Comparison of ENCODE assay signal across 17 cellular contexts in the genomic region with DNA sequence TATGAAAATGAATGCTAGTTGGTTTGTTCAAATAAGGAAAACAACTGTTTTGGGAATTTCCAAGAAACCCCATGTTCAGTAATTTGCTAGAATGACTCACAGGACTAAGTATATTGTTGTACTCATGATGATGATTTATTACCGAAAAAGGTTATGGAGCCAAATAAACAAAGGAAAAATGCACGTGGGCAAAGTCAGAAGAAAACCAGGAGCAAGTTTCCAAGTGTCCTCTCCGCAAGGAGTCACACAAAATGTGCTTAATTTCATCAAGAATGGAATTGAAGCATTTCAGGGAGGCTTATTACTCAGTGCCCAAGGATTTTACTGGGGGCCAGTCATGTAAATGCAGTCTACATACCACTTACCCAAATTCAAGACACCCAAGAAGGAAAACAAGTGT.
DNase-seq lines count a peak whose midpoint lies in the region; ATAC-seq and TF ChIP-seq lines count a peak whose summit lies in the region.
"Had no signal": no experiment of that assay in that cellular context is flagged by ENCODE, and none has a peak within 500 bp of the region (broad histone marks: within the 10 kb centered on the region; RNA-seq: fewer than 3 reads in every experiment).

No MANE protein-coding gene starts in this region.

- TF ChIP-seq CTCF in fibroblast of villous mesenchyme (IDR thresholded peaks at IDR 0.05; ENCODE audit: insufficient read depth, low read depth, low read length) (no peak), spleen (IDR thresholded peaks at IDR 0.05 in 8 of 11, conservative IDR thresholded peaks at IDR 0.05 in 3 of 11) (no peak)

- no peak overlapping the region for H3K27ac ChIP-seq in spleen
- H3K27ac ChIP-seq: 22Rv1 had no signal

- 55 to 72% (median 59%) methylated on average over 3 of the region's 3 CpGs for WGBS in spleen, 5 donors

- H3K36me3 ChIP-seq in adipocyte (ENCODE audit: control insufficient read depth, insufficient read depth, low read length, severe bottlenecking) = no peaks in the 10 kb centered on the region
- H3K36me3 ChIP-seq in spleen = no peaks in the 10 kb centered on the region

- H3K9me3 ChIP-seq in adipocyte (ENCODE audit: control insufficient read depth, low read length) (no peaks in the 10 kb centered on the region), spleen (no peaks in the 10 kb centered on the region)

- intact Hi-C loops in spleen (cut with DNase I; ENCODE audit: low total_unique reads) = no loop called here

- H3K27me3 ChIP-seq in adipocyte (replicated peaks; ENCODE audit: control insufficient read depth, insufficient read depth, low read length) (no peaks in the 10 kb centered on the region), spleen (replicated peaks in 1 of 7) (no peaks in the 10 kb centered on the region)

- H3K4me1 ChIP-seq in adipocyte (ENCODE audit: control insufficient read depth, insufficient read depth, low read length) (peaks cover 26% of the 10 kb centered on the region), spleen (no peaks in the 10 kb centered on the region)

- peak overlapping the region; percentile 66 for H3K9ac ChIP-seq in adipocyte (ENCODE audit: low read length)

- no peak for ATAC-seq in GM21576 (IDR thresholded peaks at IDR 0.05; ENCODE audit: unreplicated experiment)
- ATAC-seq: T-helper 17 cell had no signal

- H3K4me3 ChIP-seq in adipocyte (ENCODE audit: low read length) (no peak overlapping the region), fibroblast of villous mesenchyme (ENCODE audit: low read depth, low read length) (no peak overlapping the region), spleen (no peak overlapping the region)

- TF ChIP-seq POLR2A in spleen (IDR thresholded peaks at IDR 0.05) = no peak

- peak; percentile 7 for DNase-seq in DMS53 (lab: John Stamatoyannopoulos, UW)
- DNase-seq in DMS53 treated with DMSO at 0.1 percent for 48 hours (lab: John Stamatoyannopoulos, UW; ENCODE audit: unreplicated experiment) = no peak
- DNase-seq in adipocyte (ENCODE audit: low read depth) = peak; percentile 58
- peak; percentile 69 for DNase-seq in fibroblast of villous mesenchyme (ENCODE audit: low read depth)
- no peak for DNase-seq in ecto neural progenitor cell (ENCODE audit: low spot score)
- no peak for DNase-seq in spleen
- no peak for DNase-seq in stimulated activated CD4-positive, alpha-beta T cell treated with anti-CD3 and anti-CD28 coated beads, Interleukin-1b, Interleukin-23, amount 100 ng/mL, for 48 hours
- DNase-seq: activated CD4-positive, CD25-positive, alpha-beta regulatory T cell treated with anti-CD3 and anti-CD28 coated beads, Interleukin-2, amount 50 U/mL, for 72 hours; activated naive CD4-positive, alpha-beta T cell treated with anti-CD3 and anti-CD28 coated beads, Interleukin-2, amount 50 U/mL, for 16 hours; caudate nucleus; CD4-positive, alpha-beta memory T cell; NCI-H2029; NCI-H748 treated with DMSO at 0.1 percent for 48 hours; substantia nigra; T-helper 17 cell had no signal

Comparison
In these comparisons a context has a peak if more than half of its experiments do, and no peak if none do; other contexts are left out.
1. DNase-seq: peak in DMS53 (single experiment), adipocyte (single experiment) and fibroblast of villous mesenchyme (single experiment); none in DMS53 treated with DMSO at 0.1 percent for 48 hours (single experiment), ecto neural progenitor cell (single experiment), spleen (single experiment) and stimulated activated CD4-positive, alpha-beta T cell treated with anti-CD3 and anti-CD28 coated beads, Interleukin-1b, Interleukin-23, amount 100 ng/mL, for 48 hours (single experiment).